ENCODE assay signal across 11 cellular contexts in the genomic region with DNA sequence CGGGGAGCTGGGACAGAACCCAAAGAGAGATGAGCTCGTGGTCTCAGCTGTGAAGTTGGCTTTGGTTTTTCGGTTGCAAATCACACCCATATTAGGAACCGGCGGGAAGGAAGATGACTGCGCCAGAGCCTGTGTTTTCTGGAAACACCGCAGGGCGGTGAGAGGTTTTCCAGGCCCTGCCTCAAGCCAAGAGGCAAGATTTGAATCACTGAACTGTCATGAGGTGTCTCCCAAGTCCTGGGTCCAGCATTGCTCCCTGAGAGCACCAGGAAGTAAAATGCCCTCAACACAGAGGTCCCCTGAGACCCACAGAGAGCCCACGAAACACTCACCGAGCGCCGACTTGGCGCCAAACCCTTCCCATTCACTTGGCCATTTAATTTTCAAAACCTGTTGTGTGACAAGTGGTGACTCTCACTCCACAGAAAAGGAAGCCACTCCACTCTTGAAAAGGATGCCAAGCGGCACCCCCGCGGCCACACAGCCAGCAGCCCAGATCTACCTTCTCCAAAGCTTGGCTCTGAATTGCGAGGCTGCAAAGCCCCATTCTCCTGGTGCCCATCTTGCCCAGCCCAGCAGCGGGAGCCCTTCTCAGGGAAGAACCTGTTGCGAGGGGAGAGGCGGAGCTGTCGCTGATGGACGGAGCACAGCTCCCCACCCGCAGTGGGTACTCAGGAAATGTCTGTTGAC.
A peak's percentile ranks its signal among the peaks of the same experiment; 100 is the strongest.
DNase-seq lines count a peak whose midpoint lies in the region; ATAC-seq and TF ChIP-seq lines count a peak whose summit lies in the region.
"Had no signal": no experiment of that assay in that cellular context is flagged by ENCODE, and none has a peak within 500 bp of the region (broad histone marks: within the 10 kb centered on the region; RNA-seq: fewer than 3 reads in every experiment).

No MANE protein-coding gene starts in this region.

- peak in 2 of 7 experiments; percentile 36 to 57 for DNase-seq in CD8-positive, alpha-beta T cell
- peak in 1 of 3 experiments; percentile 34 for DNase-seq in effector memory CD8-positive, alpha-beta T cell
- no peak for DNase-seq in nucleus accumbens (lab: John Stamatoyannopoulos, UW)
- no peak for DNase-seq in SKM-1 (lab: John Stamatoyannopoulos, UW; ENCODE audit: unreplicated experiment)
- no peak for DNase-seq in COLO668 (lab: John Stamatoyannopoulos, UW; ENCODE audit: unreplicated experiment)
- DNase-seq: DMS 273 treated with DMSO at 0.1 percent for 48 hours, NCI-H526 treated with DMSO at 0.1 percent for 48 hours had no signal

- no peaks in the 10 kb centered on the region for H3K79me2 ChIP-seq in OCI-LY3 (ENCODE audit: low read length)

- H3K9ac ChIP-seq in OCI-LY3 (ENCODE audit: low read length) = peak overlapping the region; percentile 58

- no peak for TF ChIP-seq CTCF in CD8-positive, alpha-beta T cell (IDR thresholded peaks at IDR 0.05)
- no peak for TF ChIP-seq CTCF in GM12875 (IDR thresholded peaks at IDR 0.05; ENCODE audit: borderline replicate concordance, insufficient read depth, low read depth, low read length)
- no peak; the same call in 1 of the 2 replicates for TF ChIP-seq CTCF in OCI-LY3 (IDR thresholded peaks at IDR 0.05; ENCODE audit: low read depth, low read length)

- H3K27ac ChIP-seq in CD8-positive, alpha-beta T cell (ENCODE audit: low read depth, low read length) = no peak overlapping the region
- H3K27ac ChIP-seq in OCI-LY3 (ENCODE audit: low read length) = peak overlapping the region; percentile 37

- peak overlapping the region; percentile 71 for H3K4me2 ChIP-seq in OCI-LY3 (ENCODE audit: low read length)

- H3K27me3 ChIP-seq in CD8-positive, alpha-beta T cell (ENCODE audit: insufficient read depth, low read length) = no peaks in the 10 kb centered on the region
- peaks cover 6% of the 10 kb centered on the region for H3K27me3 ChIP-seq in OCI-LY3 (ENCODE audit: low read depth, low read length)

- intact Hi-C loops in CD8-positive, alpha-beta T cell (cut with DNase I, micrococcal nuclease) = loop anchor here in 1 of 2 experiments (10.0 kb wide), 1 partner anchor 524 kb away; the partner anchor contains the start of gene RCAN3

- H4K20me1 ChIP-seq in OCI-LY3 (ENCODE audit: insufficient read depth, low read length) = no peaks in the 10 kb centered on the region

- H3K9me3 Mint-ChIP-seq in CD8-positive, alpha-beta T cell = no peaks in the 10 kb centered on the region
- peaks cover 0 to 1% of the 10 kb centered on the region in 2 donors for H3K9me3 Mint-ChIP-seq in effector memory CD8-positive, alpha-beta T cell
- H3K9me3 Mint-ChIP-seq: mesothelial cell of epicardium had no signal

- ATAC-seq in CD8-positive, alpha-beta T cell = no peak
- ATAC-seq in effector memory CD8-positive, alpha-beta T cell (replicated peaks) = no peak
- no peak for ATAC-seq in HG03196 (IDR thresholded peaks at IDR 0.05; ENCODE audit: unreplicated experiment)

- H3K4me3 Mint-ChIP-seq in CD8-positive, alpha-beta T cell = peak overlapping the region; percentile 73
- peak overlapping the region; percentile 88 to 89 for H3K4me3 Mint-ChIP-seq in effector memory CD8-positive, alpha-beta T cell
- H3K4me3 Mint-ChIP-seq: mesothelial cell of epicardium had no signal

- no peaks in the 10 kb centered on the region for H3K36me3 Mint-ChIP-seq in CD8-positive, alpha-beta T cell
- H3K36me3 Mint-ChIP-seq in effector memory CD8-positive, alpha-beta T cell (ENCODE audit: insufficient read depth) = peaks cover 19% of the 10 kb centered on the region
- H3K36me3 Mint-ChIP-seq: mesothelial cell of epicardium had no signal

- peaks cover 91% of the 10 kb centered on the region for H3K4me1 ChIP-seq in CD8-positive, alpha-beta T cell (ENCODE audit: insufficient read depth, low read length)
- peaks cover 87% of the 10 kb centered on the region for H3K4me1 ChIP-seq in OCI-LY3 (ENCODE audit: low read length)

- peak overlapping the region; percentile 97 for H3K27ac Mint-ChIP-seq in CD8-positive, alpha-beta T cell
- H3K27ac Mint-ChIP-seq in effector memory CD8-positive, alpha-beta T cell = no peak overlapping the region
- H3K27ac Mint-ChIP-seq: mesothelial cell of epicardium had no signal

- H3K4me1 Mint-ChIP-seq in CD8-positive, alpha-beta T cell (ENCODE audit: low read depth) = peaks cover 93% of the 10 kb centered on the region
- peaks cover 77 to 84% of the 10 kb centered on the region in 2 donors for H3K4me1 Mint-ChIP-seq in effector memory CD8-positive, alpha-beta T cell (ENCODE audit: low read depth in 2 of 2)
- H3K4me1 Mint-ChIP-seq: mesothelial cell of epicardium had no signal

- H2AFZ ChIP-seq in OCI-LY3 (ENCODE audit: low read depth, low read length) = peak overlapping the region; percentile 18; the same call in 1 of the 2 replicates

- no peak overlapping the region for H3K4me3 ChIP-seq in CD8-positive, alpha-beta T cell (ENCODE audit: low read depth, low read length)
- H3K4me3 ChIP-seq in GM12875 (ENCODE audit: low read depth, low read length) (peak overlapping the region; percentile 26), OCI-LY3 (ENCODE audit: low read length) (peak overlapping the region; percentile 51)

- no peaks in the 10 kb centered on the region for H3K27me3 Mint-ChIP-seq in CD8-positive, alpha-beta T cell (ENCODE audit: low read depth)
- no peaks in the 10 kb centered on the region for H3K27me3 Mint-ChIP-seq in effector memory CD8-positive, alpha-beta T cell

- H3K36me3 ChIP-seq in CD8-positive, alpha-beta T cell (ENCODE audit: insufficient read depth, low read length) = no peaks in the 10 kb centered on the region
- no peaks in the 10 kb centered on the region for H3K36me3 ChIP-seq in OCI-LY3 (replicated peaks; ENCODE audit: low read depth, low read length)

- POLR2A ChIA-PET in CD8-positive, alpha-beta T cell (lab: Charles Lee) = interaction anchor here (0.7 to 2.3 kb wide), 9 partner anchors 20 to 101 kb away, joined by 3 to 7 read pairs (median 4); no protein-coding TSS in a partner anchor

- CTCF ChIA-PET in CD8-positive, alpha-beta T cell (lab: Charles Lee) = interaction anchor here (1.0 to 9.0 kb wide), 10 partner anchors 10 to 98 kb away, joined by 3 to 95 read pairs (median 4); no protein-coding TSS in a partner anchor

- no peaks in the 10 kb centered on the region for H3K9me3 ChIP-seq in CD8-positive, alpha-beta T cell (ENCODE audit: low read length)
- H3K9me3 ChIP-seq in OCI-LY3 (ENCODE audit: insufficient read depth, low read length) = no peaks in the 10 kb centered on the region
